Comparison of ENCODE assay signal across 23 cellular contexts in the genomic region with DNA sequence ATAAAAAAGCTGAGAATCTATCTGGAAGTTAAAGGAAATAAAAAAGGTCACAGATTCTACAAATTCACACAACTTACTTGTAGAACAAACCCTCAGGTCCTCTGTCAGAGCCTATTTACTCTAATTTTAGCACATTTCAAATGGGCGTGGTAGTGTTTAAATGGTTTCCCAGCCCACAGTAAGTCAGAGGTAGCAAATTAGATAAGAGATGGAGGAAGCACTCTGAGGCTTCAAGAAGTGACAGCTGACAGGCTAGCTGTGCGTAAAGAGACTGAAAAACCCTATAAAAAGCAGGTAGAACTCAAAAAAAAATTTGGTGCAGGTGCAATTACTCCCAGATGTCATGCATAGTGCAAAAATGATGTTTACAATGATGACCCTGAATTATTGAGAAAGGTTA. TPM values are rescaled to one million over a fixed set of nuclear protein-coding genes. Genes with fewer than 3 reads are reported as not detected.
DNase-seq lines count a peak whose midpoint lies in the region; ATAC-seq and TF ChIP-seq lines count a peak whose summit lies in the region.
"Had no signal": no experiment of that assay in that cellular context is flagged by ENCODE, and none has a peak within 500 bp of the region (broad histone marks: within the 10 kb centered on the region; RNA-seq: fewer than 3 reads in every experiment).

No MANE protein-coding gene starts in this region.

- ATAC-seq in GM19023 (IDR thresholded peaks at IDR 0.05; ENCODE audit: unreplicated experiment), result no peak
- ATAC-seq: naive thymus-derived CD8-positive, alpha-beta T cell; pancreas; upper lobe of right lung had no signal

- no peaks in the 10 kb centered on the region for H4K20me1 ChIP-seq in OCI-LY3 (ENCODE audit: insufficient read depth, low read length)

- H3K9me3 Mint-ChIP-seq in glutamatergic neuron (ENCODE audit: unreplicated experiment), result peaks cover 2% of the 10 kb centered on the region
- H3K9me3 Mint-ChIP-seq: immature natural killer cell; naive thymus-derived CD8-positive, alpha-beta T cell had no signal

- H3K9me3 ChIP-seq in HEK293 (ENCODE audit: control insufficient read depth, insufficient read depth, low read depth, low read length) (no peaks in the 10 kb centered on the region), OCI-LY3 (ENCODE audit: insufficient read depth, low read length) (no peaks in the 10 kb centered on the region), subcutaneous abdominal adipose tissue (ENCODE audit: control insufficient read depth in 5 of 5, low read length in 5 of 5) (no peaks in the 10 kb centered on the region)
- H3K9me3 ChIP-seq: HAP-1, pancreas, upper lobe of right lung had no signal

- H3K27me3 Mint-ChIP-seq in glutamatergic neuron (ENCODE audit: unreplicated experiment), result peaks cover 6% of the 10 kb centered on the region

- H3K36me3 Mint-ChIP-seq in glutamatergic neuron (ENCODE audit: unreplicated experiment), result no peaks in the 10 kb centered on the region
- H3K36me3 Mint-ChIP-seq: CD8-positive, alpha-beta memory T cell; immature natural killer cell; naive thymus-derived CD8-positive, alpha-beta T cell had no signal

- POLR2A ChIA-PET in HEK293 (lab: Yijun Ruan, JAX), result no interaction called here

- H3K4me1 ChIP-seq in HEK293 (ENCODE audit: control insufficient read depth, insufficient read depth, low read length) (peaks cover 14% of the 10 kb centered on the region), OCI-LY3 (ENCODE audit: low read length) (peaks cover 62% of the 10 kb centered on the region), subcutaneous abdominal adipose tissue (ENCODE audit: control insufficient read depth in 5 of 5, insufficient read depth in 5 of 5, low read length in 5 of 5) (peaks cover 3 to 82% (median 58%) of the 10 kb centered on the region in 5 donors)

- H3K27ac Mint-ChIP-seq in glutamatergic neuron (ENCODE audit: unreplicated experiment), result no peak overlapping the region
- H3K27ac Mint-ChIP-seq: CD8-positive, alpha-beta memory T cell; immature natural killer cell; naive thymus-derived CD8-positive, alpha-beta T cell had no signal

- peak overlapping the region; percentile 79 for H3K4me2 ChIP-seq in OCI-LY3 (ENCODE audit: low read length)
- H3K4me2 ChIP-seq: smooth muscle cell had no signal

- CTCF ChIA-PET in HEK293 (lab: Yijun Ruan, JAX), result interaction anchor here (1.1 kb wide), 1 partner anchor 20 kb away, joined by 3 read pairs; no protein-coding TSS in a partner anchor

- no peaks in the 10 kb centered on the region for H3K79me2 ChIP-seq in OCI-LY3 (ENCODE audit: low read length)

- H3K27ac ChIP-seq in HEK293 (ENCODE audit: extremely low read depth, low read depth, low read length) (no peak overlapping the region), OCI-LY3 (ENCODE audit: low read length) (no peak overlapping the region), subcutaneous abdominal adipose tissue (ENCODE audit: low read depth, low read length) (peak overlapping the region; percentile 94)
- H3K27ac ChIP-seq: cardiac muscle cell, pancreas, upper lobe of right lung had no signal

- H3K4me1 Mint-ChIP-seq in glutamatergic neuron (ENCODE audit: low read depth, unreplicated experiment), result peaks cover 41% of the 10 kb centered on the region

- H3K36me3 ChIP-seq in HEK293 (ENCODE audit: control insufficient read depth in 2 of 2, insufficient read depth in 1 of 2, low read length in 2 of 2) (no peaks in the 10 kb centered on the region), OCI-LY3 (replicated peaks; ENCODE audit: low read depth, low read length) (no peaks in the 10 kb centered on the region), subcutaneous abdominal adipose tissue (ENCODE audit: control insufficient read depth in 5 of 5, insufficient read depth in 5 of 5, low read length in 5 of 5) (no peaks in the 10 kb centered on the region)
- H3K36me3 ChIP-seq: cardiac muscle cell, HAP-1, pancreas, upper lobe of right lung had no signal

- H3K4me3 ChIP-seq in HEK293 (ENCODE audit: low read depth, low read length) (no peak overlapping the region), OCI-LY3 (ENCODE audit: low read length) (peak overlapping the region; percentile 51), subcutaneous abdominal adipose tissue (ENCODE audit: low read depth in 1 of 5, low read length in 5 of 5) (no peak overlapping the region)
- H3K4me3 ChIP-seq: cardiac muscle cell, HAP-1, lung, pancreas, smooth muscle cell, upper lobe of right lung had no signal

- H3K4me3 Mint-ChIP-seq in glutamatergic neuron (ENCODE audit: unreplicated experiment), result peak overlapping the region; percentile 8
- H3K4me3 Mint-ChIP-seq: CD8-positive, alpha-beta memory T cell; immature natural killer cell; naive thymus-derived CD8-positive, alpha-beta T cell had no signal

- H2AFZ ChIP-seq in OCI-LY3 (ENCODE audit: low read depth, low read length), result no peak overlapping the region

- H3K27me3 ChIP-seq in OCI-LY3 (ENCODE audit: low read depth, low read length) (peaks cover 29% of the 10 kb centered on the region), subcutaneous abdominal adipose tissue (ENCODE audit: control insufficient read depth in 5 of 5, insufficient read depth in 4 of 5, low read length in 5 of 5) (peaks cover 0 to 2% (median 0%) of the 10 kb centered on the region in 5 donors)
- H3K27me3 ChIP-seq: pancreas had no signal

- H3K9ac ChIP-seq in OCI-LY3 (ENCODE audit: low read length) (no peak overlapping the region), subcutaneous abdominal adipose tissue (ENCODE audit: low read length in 5 of 5) (no peak overlapping the region)

- no peak for TF ChIP-seq CTCF in HEK293 (tag by site-specific recombination; IDR thresholded peaks at IDR 0.05)
- no peak for TF ChIP-seq CTCF in OCI-LY3 (IDR thresholded peaks at IDR 0.05; ENCODE audit: low read depth, low read length)
- TF ChIP-seq CTCF in glutamatergic neuron (IDR thresholded peaks at IDR 0.05; ENCODE audit: partially characterized antibody, unreplicated experiment), result no peak

- DNase-seq in glutamatergic neuron (no peak), LoVo (ENCODE audit: low spot score) (no peak), medulla oblongata (ENCODE audit: extremely low spot score) (no peak)
- DNase-seq: activated CD4-positive, alpha-beta T cell treated with anti-CD3 and anti-CD28 coated beads for 4 hours; activated CD8-positive, alpha-beta memory T cell treated with anti-CD3 and anti-CD28 coated beads, Interleukin-2, amount 50 U/mL, for 4 hours; activated effector memory CD4-positive, alpha-beta T cell treated with anti-CD3 and anti-CD28 coated beads, Interleukin-2, amount 50 U/mL, for 16 hours; CD8-positive, alpha-beta memory T cell; DMS79; immature natural killer cell; naive thymus-derived CD8-positive, alpha-beta T cell; NCI-H1417 treated with DMSO at 0.1 percent for 48 hours; NCI-H2171; pancreas; stimulated activated CD8-positive, alpha-beta memory T cell treated with anti-CD3 and anti-CD28 coated beads, Interleukin-4, amount 100 ng/mL, for 48 hours; upper lobe of right lung had no signal

TF ChIP-seq in HEK293, 187 proteins besides CTCF, POLR2A, EP300 and RAD21:
- TF ChIP-seq GLIS2 (tag by site-specific recombination; IDR thresholded peaks at IDR 0.05), result no peak
- TF ChIP-seq OSR2 (tag by site-specific recombination; IDR thresholded peaks at IDR 0.05), result peak; percentile 23; the same call in 1 of the 2 replicates

RNA-seq across cellular contexts. Expression of a gene that starts 7.5 kb away (rescaled TPM):
- 3.6 TPM for total RNA-seq in glutamatergic neuron (ENCODE audit: unreplicated experiment)
- total RNA-seq: CD8-positive, alpha-beta memory T cell had no signal
